Comparison of ENCODE assay signal across 10 cellular contexts in genomic region chr2:236928353-236929153, GRCh38.
A peak's percentile ranks its signal among the peaks of the same experiment; 100 is the strongest.
DNase-seq lines count a peak whose midpoint lies in the region; ATAC-seq and TF ChIP-seq lines count a peak whose summit lies in the region.
"Had no signal": no experiment of that assay in that cellular context is flagged by ENCODE, and none has a peak within 500 bp of the region (broad histone marks: within the 10 kb centered on the region; RNA-seq: fewer than 3 reads in every experiment).

No MANE protein-coding gene starts in this region.

- H3K27me3 Mint-ChIP-seq in natural killer cell (ENCODE audit: low read depth in 2 of 2), result peaks cover 28 to 50% of the 10 kb centered on the region in 2 donors
- peaks cover 38 to 58% of the 10 kb centered on the region in 2 donors for H3K27me3 Mint-ChIP-seq in natural killer cell treated with Interleukin-12 subunit alpha and Interleukin-12 subunit beta and Interleukin-15 and Interleukin-18, amount 100 ng/mL, for 72 hours
- peaks cover 6% of the 10 kb centered on the region for H3K27me3 Mint-ChIP-seq in memory B cell

- in situ Hi-C loops in G401 (cut with HindIII; ENCODE audit: low sequenced_read_pairs), result no loop called here

- intact Hi-C loops in natural killer cell (cut with micrococcal nuclease), result no loop called here

- DNase-seq in natural killer cell (no peak), cardiac fibroblast (ENCODE audit: low read depth in 2 of 2) (no peak), memory B cell (ENCODE audit: low spot score in 2 of 2) (no peak), G401 (ENCODE audit: low spot score) (no peak), superior temporal gyrus (ENCODE audit: extremely low spot score) (no peak)
- no peak for DNase-seq in natural killer cell treated with Interleukin-12 subunit alpha and Interleukin-12 subunit beta and Interleukin-15 and Interleukin-18, amount 100 ng/mL, for 72 hours (ENCODE audit: low spot score)
- no peak for DNase-seq in activated CD4-positive, CD25-positive, alpha-beta regulatory T cell (lab: John Stamatoyannopoulos, UW)
- DNase-seq: DMS153; effector CD8-positive, alpha-beta T cell had no signal

- peak overlapping the region; percentile 8 to 21 for H3K4me3 ChIP-seq in cardiac fibroblast (replicated peaks in 1 of 2; ENCODE audit: low read depth in 2 of 2, low read length in 2 of 2)

- no peaks in the 10 kb centered on the region for H3K9me3 Mint-ChIP-seq in natural killer cell
- H3K9me3 Mint-ChIP-seq in natural killer cell treated with Interleukin-12 subunit alpha and Interleukin-12 subunit beta and Interleukin-15 and Interleukin-18, amount 100 ng/mL, for 72 hours, result no peaks in the 10 kb centered on the region
- no peaks in the 10 kb centered on the region for H3K9me3 Mint-ChIP-seq in memory B cell

- no peaks in the 10 kb centered on the region for H3K4me1 Mint-ChIP-seq in natural killer cell
- no peaks in the 10 kb centered on the region for H3K4me1 Mint-ChIP-seq in natural killer cell treated with Interleukin-12 subunit alpha and Interleukin-12 subunit beta and Interleukin-15 and Interleukin-18, amount 100 ng/mL, for 72 hours (ENCODE audit: low read depth in 2 of 2)
- no peaks in the 10 kb centered on the region for H3K4me1 Mint-ChIP-seq in memory B cell

- peak in 1 of 3 donors; percentile 30 for ATAC-seq in natural killer cell
- no peak for ATAC-seq in natural killer cell treated with Interleukin-12 subunit alpha and Interleukin-12 subunit beta and Interleukin-15 and Interleukin-18, amount 100 ng/mL, for 72 hours
- ATAC-seq in memory B cell (ENCODE audit: low read depth), result no peak
- no peak for ATAC-seq in HG02678 (IDR thresholded peaks at IDR 0.05; ENCODE audit: unreplicated experiment)

- no peak for TF ChIP-seq CTCF in natural killer cell (IDR thresholded peaks at IDR 0.05)
- no peak for TF ChIP-seq CTCF in cardiac fibroblast (IDR thresholded peaks at IDR 0.05; ENCODE audit: low read depth, low read length)

- H3K36me3 Mint-ChIP-seq in natural killer cell, result no peaks in the 10 kb centered on the region
- no peaks in the 10 kb centered on the region for H3K36me3 Mint-ChIP-seq in natural killer cell treated with Interleukin-12 subunit alpha and Interleukin-12 subunit beta and Interleukin-15 and Interleukin-18, amount 100 ng/mL, for 72 hours
- no peaks in the 10 kb centered on the region for H3K36me3 Mint-ChIP-seq in memory B cell

- H3K4me3 Mint-ChIP-seq in natural killer cell (peak overlapping the region; percentile 18), memory B cell (peak overlapping the region; percentile 16)
- no peak overlapping the region for H3K4me3 Mint-ChIP-seq in natural killer cell treated with Interleukin-12 subunit alpha and Interleukin-12 subunit beta and Interleukin-15 and Interleukin-18, amount 100 ng/mL, for 72 hours

- H3K27ac Mint-ChIP-seq in natural killer cell (no peak overlapping the region), memory B cell (no peak overlapping the region)
- no peak overlapping the region for H3K27ac Mint-ChIP-seq in natural killer cell treated with Interleukin-12 subunit alpha and Interleukin-12 subunit beta and Interleukin-15 and Interleukin-18, amount 100 ng/mL, for 72 hours
